Comparison of ENCODE assay signal across 8 cellular contexts in the genomic region with DNA sequence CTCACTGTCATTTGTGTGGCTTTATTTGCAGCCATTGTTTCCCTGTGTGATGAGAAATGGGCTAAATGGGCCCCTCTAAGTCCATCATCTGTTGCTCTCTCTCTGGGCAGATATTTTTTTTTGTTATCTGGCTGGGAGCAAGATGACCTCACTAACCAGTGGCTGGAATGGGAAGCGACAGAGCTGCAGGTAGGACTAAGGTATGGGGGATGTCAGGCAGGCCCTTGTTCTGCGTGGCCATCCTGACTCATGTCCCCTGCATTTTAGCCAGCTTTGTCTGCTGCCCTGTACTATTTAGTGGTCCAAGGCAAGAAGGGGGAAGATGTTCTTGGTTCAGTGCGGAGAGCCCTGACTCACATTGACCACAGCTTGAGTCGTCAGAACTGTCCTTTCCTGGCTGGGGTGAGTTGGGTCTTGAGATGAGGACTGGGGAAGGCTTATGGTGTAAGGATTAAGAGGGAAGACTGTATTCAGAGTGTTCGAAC. TPM values are rescaled to one million over a fixed set of nuclear protein-coding genes. Genes with fewer than 3 reads are reported as not detected.
A peak's percentile ranks its signal among the peaks of the same experiment; 100 is the strongest.
DNase-seq lines count a peak whose midpoint lies in the region; ATAC-seq and TF ChIP-seq lines count a peak whose summit lies in the region.

No MANE protein-coding gene starts in this region.

- CTCF ChIA-PET in CD4-positive, alpha-beta T cell (lab: Charles Lee), result interaction anchor here (1.4 to 1.6 kb wide), 2 partner anchors 30 kb away, joined by 3 to 5 read pairs; a partner anchor contains a TSS

- no peak for DNase-seq in CD4-positive, alpha-beta T cell
- DNase-seq in MM.1S (no peak), colonic mucosa (no peak), adrenal gland (no peak), NCI-H146 treated with DMSO at 0.1 percent for 48 hours (lab: John Stamatoyannopoulos, UW; ENCODE audit: unreplicated experiment) (no peak), SHP77 (lab: John Stamatoyannopoulos, UW) (no peak), NCI-H2107 treated with DMSO at 0.1 percent for 48 hours (lab: John Stamatoyannopoulos, UW; ENCODE audit: unreplicated experiment) (no peak)
- no peak for DNase-seq in naive thymus-derived CD8-positive, alpha-beta T cell

- peaks cover 41% of the 10 kb centered on the region for H3K79me2 ChIP-seq in MM.1S (ENCODE audit: low read length)

- TF ChIP-seq CTCF in CD4-positive, alpha-beta T cell (IDR thresholded peaks at IDR 0.05), result no peak
- no peak for TF ChIP-seq CTCF in MM.1S (IDR thresholded peaks at IDR 0.05; ENCODE audit: low read length)
- TF ChIP-seq CTCF in colonic mucosa (IDR thresholded peaks at IDR 0.05), result no peak
- no peak for TF ChIP-seq CTCF in adrenal gland (IDR thresholded peaks at IDR 0.05)

- H3K4me2 ChIP-seq in MM.1S (ENCODE audit: low read depth, low read length), result peak overlapping the region; percentile 91

- H3K4me1 ChIP-seq in MM.1S (ENCODE audit: low read length), result peaks cover 14% of the 10 kb centered on the region
- H3K4me1 ChIP-seq in colonic mucosa, result peaks cover 8% of the 10 kb centered on the region
- H3K4me1 ChIP-seq in adrenal gland (replicated peaks in 1 of 2), result peaks cover 10 to 11% of the 10 kb centered on the region in 2 donors

- no peaks in the 10 kb centered on the region for H3K9me3 ChIP-seq in CD4-positive, alpha-beta T cell (ENCODE audit: control insufficient read depth, low read length)
- H3K9me3 ChIP-seq in MM.1S (replicated peaks; ENCODE audit: insufficient read depth, low read length) (no peaks in the 10 kb centered on the region), colonic mucosa (no peaks in the 10 kb centered on the region), adrenal gland (replicated peaks in 1 of 3) (no peaks in the 10 kb centered on the region)

- H3K9me3 Mint-ChIP-seq in CD4-positive, alpha-beta T cell, result no peaks in the 10 kb centered on the region
- H3K9me3 Mint-ChIP-seq in naive thymus-derived CD8-positive, alpha-beta T cell, result no peaks in the 10 kb centered on the region

- peak overlapping the region; percentile 90 for H3K27ac Mint-ChIP-seq in CD4-positive, alpha-beta T cell
- peak overlapping the region; percentile 88 to 98 (median 97) for H3K27ac Mint-ChIP-seq in naive thymus-derived CD8-positive, alpha-beta T cell

- peaks cover 35% of the 10 kb centered on the region for H3K4me1 Mint-ChIP-seq in CD4-positive, alpha-beta T cell (ENCODE audit: low read depth)
- peaks cover 13 to 41% (median 33%) of the 10 kb centered on the region in 4 donors for H3K4me1 Mint-ChIP-seq in naive thymus-derived CD8-positive, alpha-beta T cell

- H2AFZ ChIP-seq in MM.1S (ENCODE audit: low read length), result no peak overlapping the region

- no peak for ATAC-seq in CD4-positive, alpha-beta T cell (ENCODE audit: poor library complexity)
- ATAC-seq in naive thymus-derived CD8-positive, alpha-beta T cell, result no peak

- no peaks in the 10 kb centered on the region for H4K20me1 ChIP-seq in MM.1S (ENCODE audit: insufficient read depth, low read length)

- H3K27me3 Mint-ChIP-seq in CD4-positive, alpha-beta T cell, result no peaks in the 10 kb centered on the region
- no peaks in the 10 kb centered on the region for H3K27me3 Mint-ChIP-seq in naive thymus-derived CD8-positive, alpha-beta T cell

- peaks cover 57% of the 10 kb centered on the region for H3K36me3 Mint-ChIP-seq in CD4-positive, alpha-beta T cell (ENCODE audit: low read depth)
- H3K36me3 Mint-ChIP-seq in naive thymus-derived CD8-positive, alpha-beta T cell, result peaks cover 11 to 51% (median 19%) of the 10 kb centered on the region in 3 donors

- H3K36me3 ChIP-seq in MM.1S (replicated peaks; ENCODE audit: insufficient read depth, low read length) (peaks cover 16% of the 10 kb centered on the region; the same call in 1 of the 2 replicates), colonic mucosa (peaks cover 9% of the 10 kb centered on the region), adrenal gland (replicated peaks in 1 of 2) (peaks cover 0 to 31% of the 10 kb centered on the region in 2 donors)

- 0 out of 2 replicates have a peak, but pooled peaks cover 9% of the 10 kb centered on the region for H3F3A ChIP-seq in MM.1S (ENCODE audit: insufficient read depth, low read length)

- POLR2A ChIA-PET in CD4-positive, alpha-beta T cell (lab: Charles Lee), result interaction anchor here (1.4 to 2.5 kb wide), 3 partner anchors 9 to 31 kb away, joined by 3 to 10 read pairs (median 7); a partner anchor contains a TSS
- POLR2A ChIA-PET in naive thymus-derived CD8-positive, alpha-beta T cell (lab: Charles Lee), result interaction anchor here (0.6 to 6.4 kb wide), 6 partner anchors 9 to 31 kb away, joined by 3 to 65 read pairs (median 4); a partner anchor contains a TSS

- peak overlapping the region; percentile 98 for H3K4me3 Mint-ChIP-seq in CD4-positive, alpha-beta T cell
- peak overlapping the region; percentile 92 to 99 (median 96) for H3K4me3 Mint-ChIP-seq in naive thymus-derived CD8-positive, alpha-beta T cell

- intact Hi-C loops in CD4-positive, alpha-beta T cell (cut with DNase I, micrococcal nuclease), result loop anchor here in 1 of 2 experiments (1.0 to 5.0 kb wide), 2 partner anchors 30 to 58 kb away; a partner anchor contains a TSS
- intact Hi-C loops in colonic mucosa (cut with DNase I) (no loop called here), adrenal gland (cut with DNase I) (no loop called here)

- H3K27me3 ChIP-seq in CD4-positive, alpha-beta T cell (ENCODE audit: control insufficient read depth, insufficient read depth, low read length), result no peaks in the 10 kb centered on the region
- H3K27me3 ChIP-seq in MM.1S (replicated peaks; ENCODE audit: insufficient read depth, low read length) (no peaks in the 10 kb centered on the region), colonic mucosa (no peaks in the 10 kb centered on the region), adrenal gland (no peaks in the 10 kb centered on the region)

- H3K4me3 ChIP-seq in MM.1S (ENCODE audit: low read length), result peak overlapping the region; percentile 92
- peak overlapping the region; percentile 94 for H3K4me3 ChIP-seq in colonic mucosa
- H3K4me3 ChIP-seq in adrenal gland, result no peak overlapping the region

- 76 to 88% (median 86%) methylated on average over 5 of the region's 5 CpGs for WGBS in adrenal gland, 4 donors

- no peaks in the 10 kb centered on the region for H3K9me2 ChIP-seq in MM.1S (replicated peaks; ENCODE audit: insufficient read depth, low read length)

- no peak for TF ChIP-seq POLR2A in adrenal gland (IDR thresholded peaks at IDR 0.05)

- H3K9ac ChIP-seq in MM.1S (ENCODE audit: low read length) (peak overlapping the region; percentile 84; the same call in 1 of the 2 replicates), colonic mucosa (ENCODE audit: low read depth in 2 of 2, low read length in 2 of 2) (no peak overlapping the region)

- H3K27ac ChIP-seq in CD4-positive, alpha-beta T cell (ENCODE audit: low read depth, low read length), result peak overlapping the region; percentile 80
- H3K27ac ChIP-seq in MM.1S (ENCODE audit: low read length) (peak overlapping the region; percentile 66; the same call in 1 of the 2 replicates), colonic mucosa (no peak overlapping the region), adrenal gland (no peak overlapping the region)

RNA-seq across cellular contexts. Expression of a gene that starts 1.3 kb away (rescaled TPM):
- 100 to 1,000 TPM; 203 to 204 TPM for total RNA-seq in CD4-positive, alpha-beta T cell
- 100 to 1,000 TPM in 1 of 2 donors, 10 to 100 TPM in 1; 90.3 to 195 TPM for total RNA-seq in colonic mucosa
- total RNA-seq in naive thymus-derived CD8-positive, alpha-beta T cell, result 100 to 1,000 TPM; 368 to 386 TPM
- polyA plus RNA-seq in naive thymus-derived CD8-positive, alpha-beta T cell, result 10 to 100 TPM; 81.0 to 93.5 (median 91.9) TPM
- 100 to 1,000 TPM in 4 of 8 donors, 10 to 100 TPM in 4; 38.3 to 182 (median 116) TPM for total RNA-seq in adrenal gland
- 100 to 1,000 TPM; 114 to 210 (median 143) TPM for polyA plus RNA-seq in adrenal gland

RNA-seq across cellular contexts. Expression of a gene that starts 9.5 kb away (rescaled TPM):
- total RNA-seq in CD4-positive, alpha-beta T cell, result 100 to 1,000 TPM; 354 to 370 TPM
- total RNA-seq in colonic mucosa, result 1 to 10 TPM; 5.5 to 6.5 TPM
- total RNA-seq in naive thymus-derived CD8-positive, alpha-beta T cell, result 100 to 1,000 TPM; 287 to 291 TPM
- 100 to 1,000 TPM; 136 to 240 (median 150) TPM for polyA plus RNA-seq in naive thymus-derived CD8-positive, alpha-beta T cell
- total RNA-seq in adrenal gland, result 10 to 100 TPM in 7 of 8 donors, 1 to 10 TPM in 1; 7.5 to 39.4 (median 16.8) TPM
- polyA plus RNA-seq in adrenal gland, result 10 to 100 TPM in 2 of 3 donors, 1 to 10 TPM in 1; 4.1 to 46.4 (median 19.4) TPM

RNA-seq across cellular contexts. Expression of a gene that starts 29.6 kb away (rescaled TPM):
- total RNA-seq in CD4-positive, alpha-beta T cell, result under 1 TPM; 0.31 to 0.85 TPM
- total RNA-seq in colonic mucosa, result 1 to 10 TPM; 1.4 to 2.0 TPM
- 1 to 10 TPM; 1.9 to 2.7 TPM for total RNA-seq in naive thymus-derived CD8-positive, alpha-beta T cell
- not detected for polyA plus RNA-seq in naive thymus-derived CD8-positive, alpha-beta T cell
- 1 to 10 TPM in 4 of 8 donors, under 1 TPM in 4; 0.30 to 2.8 (median 0.92) TPM for total RNA-seq in adrenal gland
- 1 to 10 TPM in 2 of 3 donors, under 1 TPM in 1; 0.44 to 7.2 (median 4.4) TPM for polyA plus RNA-seq in adrenal gland

RNA-seq across cellular contexts. Expression of a gene that starts 31.1 kb away (rescaled TPM):
- total RNA-seq in CD4-positive, alpha-beta T cell, result 100 to 1,000 TPM; 145 TPM
- total RNA-seq in colonic mucosa (10 to 100 TPM; 17.5 to 22.8 TPM), adrenal gland (10 to 100 TPM in 7 of 8 donors, 1 to 10 TPM in 1; 7.7 to 65.1 (median 30.9) TPM)
- total RNA-seq in naive thymus-derived CD8-positive, alpha-beta T cell, result 10 to 100 TPM; 88.0 to 89.5 TPM
- 10 to 100 TPM; 13.1 to 18.7 (median 15.5) TPM for polyA plus RNA-seq in naive thymus-derived CD8-positive, alpha-beta T cell
- polyA plus RNA-seq in adrenal gland, result 10 to 100 TPM; 72.8 to 98.4 (median 72.9) TPM

RNA-seq across cellular contexts. Expression of a gene that starts 33.4 kb away (rescaled TPM):
- 10 to 100 TPM; 72.4 to 74.7 TPM for total RNA-seq in CD4-positive, alpha-beta T cell
- total RNA-seq in colonic mucosa (100 to 1,000 TPM in 1 of 2 donors, 10 to 100 TPM in 1; 95.4 to 133 TPM), adrenal gland (100 to 1,000 TPM in 2 of 8 donors, 10 to 100 TPM in 6; 10.9 to 128 (median 38.1) TPM)
- 100 to 1,000 TPM in 1 of 2 experiments, 10 to 100 TPM in 1; 98.5 to 104 TPM for total RNA-seq in naive thymus-derived CD8-positive, alpha-beta T cell
- polyA plus RNA-seq in naive thymus-derived CD8-positive, alpha-beta T cell, result 1 to 10 TPM in 2 of 3 donors, under 1 TPM in 1; 0.38 to 2.5 (median 2.1) TPM
- 100 to 1,000 TPM in 1 of 3 donors, 10 to 100 TPM in 2; 21.7 to 167 (median 91.4) TPM for polyA plus RNA-seq in adrenal gland

Comparison
In these comparisons a context has a peak if more than half of its experiments do, and no peak if none do; other contexts are left out.
1. H3K27ac ChIP-seq: peak in CD4-positive, alpha-beta T cell (single experiment) and MM.1S (single experiment); none in colonic mucosa (single experiment) and adrenal gland (0 of 5).
2. H3K4me3 ChIP-seq: peak in MM.1S (single experiment) and colonic mucosa (single experiment); none in adrenal gland (0 of 4).
3. RNA of a gene that starts 9.5 kb away (total RNA-seq): 354 to 370 TPM in CD4-positive, alpha-beta T cell and 287 to 291 TPM in naive thymus-derived CD8-positive, alpha-beta T cell; 7.5 to 39.4 TPM in adrenal gland and 5.5 to 6.5 TPM in colonic mucosa; every median in the first group is over 4 times any median in the second.